In the genomic region with DNA sequence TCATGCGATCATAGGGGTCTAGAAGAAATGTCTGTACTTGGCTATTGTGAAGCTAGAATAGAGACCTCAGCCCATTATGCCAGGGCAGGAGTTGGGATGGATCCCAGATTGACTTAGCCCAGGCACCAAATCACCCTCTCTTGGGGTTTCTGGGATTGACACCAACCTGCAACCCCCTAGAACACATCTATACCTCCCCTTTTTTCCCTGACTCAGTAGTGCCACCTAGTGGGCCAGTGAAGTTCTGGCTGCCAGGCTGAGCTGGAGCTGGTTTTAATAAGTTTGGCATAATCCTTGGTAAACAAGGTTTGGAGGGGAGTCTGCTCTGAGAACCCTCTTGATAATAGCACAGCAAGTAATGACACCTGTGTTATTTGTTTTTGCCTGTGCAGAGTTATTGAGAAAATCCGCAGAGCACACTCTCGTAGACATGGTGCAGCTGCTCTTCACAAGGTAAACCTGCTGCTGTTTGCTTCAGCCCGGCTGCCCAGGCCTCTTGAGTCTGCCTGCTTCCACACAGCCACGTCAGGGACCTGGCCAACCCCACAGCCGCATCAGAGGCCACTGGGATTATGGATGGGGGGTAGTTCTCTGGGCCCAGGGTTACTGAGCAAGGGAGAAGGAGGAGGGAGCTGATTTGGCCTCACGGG, we compare ENCODE assay signal across 9 cellular contexts. TPM values are rescaled to one million over a fixed set of nuclear protein-coding genes. Genes with fewer than 3 reads are reported as not detected.
DNase-seq lines count a peak whose midpoint lies in the region; ATAC-seq, FAIRE-seq and TF ChIP-seq lines count a peak whose summit lies in the region.
"Had no signal": no experiment of that assay in that cellular context is flagged by ENCODE, and none has a peak within 500 bp of the region (broad histone marks: within the 10 kb centered on the region; RNA-seq: fewer than 3 reads in every experiment).

No MANE protein-coding gene starts in this region.

- H3K4me1 ChIP-seq in A549 (no peaks in the 10 kb centered on the region), lung (ENCODE audit: control insufficient read depth in 2 of 2, insufficient read depth in 2 of 2, low read length in 2 of 2) (no peaks in the 10 kb centered on the region)

- no peaks in the 10 kb centered on the region for H3K9me3 Mint-ChIP-seq in activated CD4-positive, alpha-beta T cell treated with anti-CD3 and anti-CD28 coated beads, Interleukin-2, amount 10 ng/mL, durations not matched to agents 24 days and 14 days

- no peak for TF ChIP-seq EP300 in A549 (IDR thresholded peaks at IDR 0.05)

- peak; percentile 75 to 80 for TF ChIP-seq RAD21 in A549 (conservative IDR thresholded peaks at IDR 0.05 in 1 of 2, IDR thresholded peaks at IDR 0.05 in 1 of 2)

- no peaks in the 10 kb centered on the region for H3K9me3 ChIP-seq in A549
- no peaks in the 10 kb centered on the region for H3K9me3 ChIP-seq in lung (ENCODE audit: control insufficient read depth in 2 of 2, insufficient read depth in 1 of 2, low read length in 1 of 2)

- TF ChIP-seq CTCF in A549 (IDR thresholded peaks at IDR 0.05) (peak; percentile 93), GM13977 (IDR thresholded peaks at IDR 0.05; ENCODE audit: extremely low read depth, insufficient read depth, missing control alignments) (peak; percentile 92), coronary artery (IDR thresholded peaks at IDR 0.05) (peak; percentile 80), lung (IDR thresholded peaks at IDR 0.05; ENCODE audit: control extremely low read depth, extremely low read depth) (peak; percentile 75)

- no peak overlapping the region for H3K4me2 ChIP-seq in A549

- intact Hi-C loops in activated CD4-positive, alpha-beta T cell treated with anti-CD3 and anti-CD28 coated beads, Interleukin-2, amount 10 ng/mL, durations not matched to agents 24 days and 14 days (cut with micrococcal nuclease): loop anchor here (1.0 kb wide), 1 partner anchor 123 kb away; no protein-coding TSS in a partner anchor

- no peak for TF ChIP-seq POLR2A in A549 (IDR thresholded peaks at IDR 0.05; ENCODE audit: low read length)

- peaks cover 26 to 31% of the 10 kb centered on the region in 2 donors for H3K36me3 ChIP-seq in lung (ENCODE audit: control insufficient read depth in 2 of 2, insufficient read depth in 2 of 2, low read length in 2 of 2)

- POLR2A ChIA-PET in A549 (lab: Yijun Ruan, JAX): no interaction called here

- no peaks in the 10 kb centered on the region for H3K27me3 Mint-ChIP-seq in activated CD4-positive, alpha-beta T cell treated with anti-CD3 and anti-CD28 coated beads, Interleukin-2, amount 10 ng/mL, durations not matched to agents 24 days and 14 days

- H3K4me3 ChIP-seq in A549 (no peak overlapping the region), coronary artery (no peak overlapping the region), lung (no peak overlapping the region)
- H3K4me3 ChIP-seq: skin epidermis had no signal

- H3K27ac ChIP-seq in A549: no peak overlapping the region
- H3K27ac ChIP-seq in coronary artery: no peak overlapping the region
- peak overlapping the region in 1 of 2 donors; percentile 8 for H3K27ac ChIP-seq in lung (ENCODE audit: low read depth in 1 of 2, low read length in 1 of 2)
- H3K27ac ChIP-seq: skin epidermis had no signal

- in situ Hi-C loops in GM13977 (cut with MboI; ENCODE audit: low pct_unique_long_range_greater_than_20kb, low sequenced_read_pairs, unreplicated experiment): no loop called here

- CTCF ChIA-PET in A549 (lab: Yijun Ruan, JAX): interaction anchor here (0.7 to 24.0 kb wide), 49 partner anchors 9 to 273 kb away, joined by 3 to 886 read pairs (median 6); a partner anchor contains a TSS

- no peak for FAIRE-seq in A549 (lab: Jason Lieb, UNC)

- no peak overlapping the region for H3K27ac Mint-ChIP-seq in activated CD4-positive, alpha-beta T cell treated with anti-CD3 and anti-CD28 coated beads, Interleukin-2, amount 10 ng/mL, durations not matched to agents 24 days and 14 days

- DNase-seq in A549 (ENCODE audit: low read depth in 1 of 2, low spot score in 1 of 2) (peak; percentile 68), GM13977 (ENCODE audit: low spot score) (peak; percentile 74), NCI-H345 treated with DMSO at 0.1 percent for 48 hours (lab: John Stamatoyannopoulos, UW; ENCODE audit: unreplicated experiment) (peak; percentile 81), coronary artery (ENCODE audit: low spot score) (no peak), lung (ENCODE audit: low spot score) (peak; percentile 71)
- DNase-seq in activated CD4-positive, alpha-beta T cell treated with anti-CD3 and anti-CD28 coated beads, Interleukin-2, amount 10 ng/mL, durations not matched to agents 24 days and 14 days: peak; percentile 90
- DNase-seq in stimulated activated CD8-positive, alpha-beta memory T cell treated with anti-CD3 and anti-CD28 coated beads, Interleukin-12 subunit alpha, Interleukin-12 subunit beta, amount 100 ng/mL, for 4 hours (ENCODE audit: low read depth): peak; percentile 31

- ATAC-seq in A549 (peak; percentile 72 to 89; a peak in 5 of 6 replicates), lung (ENCODE audit: insufficient read depth, low FRiP score) (no peak), GM21447 (IDR thresholded peaks at IDR 0.05; ENCODE audit: unreplicated experiment) (no peak)

- peaks cover 8% of the 10 kb centered on the region for H3K4me1 Mint-ChIP-seq in activated CD4-positive, alpha-beta T cell treated with anti-CD3 and anti-CD28 coated beads, Interleukin-2, amount 10 ng/mL, durations not matched to agents 24 days and 14 days

- 76% methylated on average over 5 of the region's 7 CpGs for WGBS in A549 (ENCODE audit: missing lambda C conversion rate)
- 69 to 90% methylated on average over 7 of the region's 7 CpGs for WGBS in lung, 2 donors

- H3K4me3 Mint-ChIP-seq in activated CD4-positive, alpha-beta T cell treated with anti-CD3 and anti-CD28 coated beads, Interleukin-2, amount 10 ng/mL, durations not matched to agents 24 days and 14 days: no peak overlapping the region

- H3K27me3 ChIP-seq in lung (ENCODE audit: control insufficient read depth, insufficient read depth): no peaks in the 10 kb centered on the region

- peaks cover 25% of the 10 kb centered on the region for H3K36me3 Mint-ChIP-seq in activated CD4-positive, alpha-beta T cell treated with anti-CD3 and anti-CD28 coated beads, Interleukin-2, amount 10 ng/mL, durations not matched to agents 24 days and 14 days (ENCODE audit: low read depth)

TF ChIP-seq in A549, 52 proteins besides CTCF, POLR2A, EP300 and RAD21:
- TF ChIP-seq GATA3 (IDR thresholded peaks at IDR 0.05; ENCODE audit: borderline replicate concordance) (no peak), SMC3 (IDR thresholded peaks at IDR 0.05) (peak; percentile 83)

RNA-seq across cellular contexts. Expression of a gene that starts 43.3 kb away (rescaled TPM):
- 20.5 and 27.6 TPM in 2 replicates for polyA plus RNA-seq in A549 (2011; rRNA removed)
- 61.3 and 70.0 TPM in 2 replicates for polyA plus RNA-seq in A549 (2012; cell fraction: cytosol; rRNA removed)
- 218 and 281 TPM in 2 replicates for polyA plus RNA-seq in A549 (2012; cell fraction: nucleus; rRNA removed)
- polyA plus RNA-seq in A549 (2017; fragmentation: RNase III; extraction: RNeasy Plus Mini Kit Qiagen cat#74134 plus additional on column Dnase treatment): 35.7 to 63.6 TPM (median 36.6 TPM) in 3 replicates
- polyA minus RNA-seq in A549 (2011; rRNA and poly(A)+ RNA removed): 16.0 and 17.9 TPM in 2 replicates
- total RNA-seq in activated CD4-positive, alpha-beta T cell treated with anti-CD3 and anti-CD28 coated beads, Interleukin-2, amount 10 ng/mL, durations not matched to agents 24 days and 14 days: 300 and 311 TPM in 2 replicates
- 10 to 100 TPM; 48.2 to 52.8 TPM for total RNA-seq in lung
- polyA plus RNA-seq in lung: 100 to 1,000 TPM in 1 of 2 donors, 10 to 100 TPM in 1; 34.6 to 114 TPM

Comparison
In these comparisons a context has a peak if more than half of its experiments do, and no peak if none do; other contexts are left out.
1. ATAC-seq: peak in A549 (2 of 2); none in lung (single experiment) and GM21447 (single experiment).
2. Peak in every context shown above with its lines, with median percentiles within 50 percentile points of each other: CTCF ChIP-seq.